In genomic region chr2:174210861-174211260, GRCh38 we compare ENCODE assay signal across 1 cellular context.
TF ChIP-seq lines count a peak whose summit lies in the region.

No MANE protein-coding gene starts in this region.

TF ChIP-seq in K562, 482 proteins besides CTCF, POLR2A, EP300 and RAD21 (continued from another document):
- TF ChIP-seq TRIM28 (IDR thresholded peaks at IDR 0.05): no peak
- no peak for TF ChIP-seq NR2C1 (IDR thresholded peaks at IDR 0.05)
- TF ChIP-seq NR2C1 (tag; IDR thresholded peaks at IDR 0.05): no peak
- TF ChIP-seq BRF1 (IDR thresholded peaks at IDR 0.05; ENCODE audit: borderline replicate concordance, extremely low read depth, insufficient read length): no peak
- no peak for TF ChIP-seq MEIS2 (IDR thresholded peaks at IDR 0.05; ENCODE audit: partially characterized antibody)
- peak; percentile 58 for TF ChIP-seq EHMT2 (IDR thresholded peaks at IDR 0.05)
- peak; percentile 80 for TF ChIP-seq ETV5 (CRISPR knock-in tag; IDR thresholded peaks at IDR 0.05; ENCODE audit: low read depth)
- TF ChIP-seq ZNF512 (tag; IDR thresholded peaks at IDR 0.05): no peak
- TF ChIP-seq BHLHE40 (IDR thresholded peaks at IDR 0.05; ENCODE audit: low read length): no peak
- no peak for TF ChIP-seq IRF1 (CRISPR knock-in tag; IDR thresholded peaks at IDR 0.05; ENCODE audit: borderline replicate concordance)
- TF ChIP-seq SMARCE1 (IDR thresholded peaks at IDR 0.05): peak; percentile 79
- TF ChIP-seq MBD2 (IDR thresholded peaks at IDR 0.05; ENCODE audit: borderline replicate concordance, low read depth): no peak
- peak; percentile 88 for TF ChIP-seq TCF3 (CRISPR knock-in tag; IDR thresholded peaks at IDR 0.05)
- no peak for TF ChIP-seq EP400 (IDR thresholded peaks at IDR 0.05)
- no peak for TF ChIP-seq HDAC2 (IDR thresholded peaks at IDR 0.05)
- no peak for TF ChIP-seq SP2 (IDR thresholded peaks at IDR 0.05; ENCODE audit: extremely low read depth, low read depth, low read length, poor library complexity, severe bottlenecking)
- no peak for TF ChIP-seq CHD1 (IDR thresholded peaks at IDR 0.05; ENCODE audit: low read length)
- no peak for TF ChIP-seq PTTG1 (tag; IDR thresholded peaks at IDR 0.05; ENCODE audit: low read depth)
- TF ChIP-seq SRF (CRISPR knock-in tag; IDR thresholded peaks at IDR 0.05): no peak
- peak; percentile 3; the same call in 1 of the 2 replicates for TF ChIP-seq GATAD2B (IDR thresholded peaks at IDR 0.05; ENCODE audit: borderline replicate concordance)
- no peak for TF ChIP-seq FOXO4 (CRISPR knock-in tag; IDR thresholded peaks at IDR 0.05)
- TF ChIP-seq HLTF (IDR thresholded peaks at IDR 0.05): peak; percentile 43; the same call in 1 of the 2 replicates
- 0 out of 2 replicates have a peak, but pooled peaks have one; percentile 7 for TF ChIP-seq RAD51 (IDR thresholded peaks at IDR 0.05; ENCODE audit: borderline replicate concordance, low read depth)
- no peak for TF ChIP-seq RBM39 (optimal IDR thresholded peaks at IDR 0.05; ENCODE audit: low read depth, low read length)
- no peak for TF ChIP-seq HMGXB4 (CRISPR knock-in tag; IDR thresholded peaks at IDR 0.05)
- peak in 1 of 2 experiments; percentile 58; a peak in 1 of 4 replicates for TF ChIP-seq HDAC1 (IDR thresholded peaks at IDR 0.05)
- TF ChIP-seq ZKSCAN1 (IDR thresholded peaks at IDR 0.05; ENCODE audit: low read depth, low read length): no peak
- no peak for TF ChIP-seq YBX1 (IDR thresholded peaks at IDR 0.05)
- TF ChIP-seq CBFA2T3 (IDR thresholded peaks at IDR 0.05): peak; percentile 91
- no peak for TF ChIP-seq ZNF174 (CRISPR knock-in tag; IDR thresholded peaks at IDR 0.05)
- TF ChIP-seq MTA3 (IDR thresholded peaks at IDR 0.05; ENCODE audit: borderline replicate concordance): 0 out of 2 replicates have a peak, but pooled peaks have one; percentile 62
- TF ChIP-seq RFX1 (IDR thresholded peaks at IDR 0.05): no peak
- TF ChIP-seq CGGBP1 (CRISPR knock-in tag; IDR thresholded peaks at IDR 0.05): no peak
- TF ChIP-seq U2AF2 (optimal IDR thresholded peaks at IDR 0.05; ENCODE audit: low read depth, low read length): no peak
- TF ChIP-seq ESRRA (IDR thresholded peaks at IDR 0.05; ENCODE audit: borderline replicate concordance, low read depth): no peak
- TF ChIP-seq MYC (IDR thresholded peaks at IDR 0.05; ENCODE audit: low read depth, low read length): no peak
- no peak for TF ChIP-seq MYC (CRISPR knock-in tag; IDR thresholded peaks at IDR 0.05; ENCODE audit: borderline replicate concordance, low read depth)
- no peak for TF ChIP-seq MCM2 (IDR thresholded peaks at IDR 0.05; ENCODE audit: low read depth)
- no peak for TF ChIP-seq ZBTB33 (CRISPR knock-in tag; IDR thresholded peaks at IDR 0.05)
- no peak for TF ChIP-seq DIDO1 (tag; IDR thresholded peaks at IDR 0.05; ENCODE audit: low read depth)
- peak; percentile 34; the same call in 1 of the 2 replicates for TF ChIP-seq NFIC (IDR thresholded peaks at IDR 0.05)
- no peak for TF ChIP-seq MNT (conservative IDR thresholded peaks at IDR 0.05)
